Comparison of ENCODE assay signal across 1 cellular context in the genomic region with DNA sequence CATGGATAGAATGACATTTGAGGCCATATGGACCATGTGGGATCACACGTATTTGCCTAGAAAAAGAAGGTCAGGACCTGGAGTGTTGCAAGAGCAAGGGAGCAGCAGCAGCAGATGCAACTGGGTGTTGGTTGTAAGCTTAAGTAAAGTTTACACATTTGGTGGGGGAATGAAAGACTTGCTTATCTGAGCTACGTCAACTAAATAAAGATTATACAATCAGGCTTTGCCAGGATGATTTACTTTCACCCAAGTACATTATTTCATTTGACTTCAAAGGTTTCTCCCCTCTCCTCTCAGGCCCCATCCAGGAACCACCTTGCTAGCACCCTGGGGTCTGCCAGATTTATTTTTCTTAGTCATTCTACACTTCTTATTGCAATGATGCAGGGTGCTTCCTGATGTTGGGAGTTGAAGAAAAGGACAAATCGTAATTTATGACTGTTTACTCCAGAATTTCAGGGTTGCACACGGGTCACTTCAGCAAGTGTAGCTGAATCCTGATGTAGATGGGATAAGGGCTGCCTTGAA.
TF ChIP-seq lines count a peak whose summit lies in the region.

No MANE protein-coding gene starts in this region.

TF ChIP-seq in HepG2, 621 proteins besides CTCF, POLR2A, EP300 and RAD21 (continued from another document):
- TF ChIP-seq, protein P1, sequence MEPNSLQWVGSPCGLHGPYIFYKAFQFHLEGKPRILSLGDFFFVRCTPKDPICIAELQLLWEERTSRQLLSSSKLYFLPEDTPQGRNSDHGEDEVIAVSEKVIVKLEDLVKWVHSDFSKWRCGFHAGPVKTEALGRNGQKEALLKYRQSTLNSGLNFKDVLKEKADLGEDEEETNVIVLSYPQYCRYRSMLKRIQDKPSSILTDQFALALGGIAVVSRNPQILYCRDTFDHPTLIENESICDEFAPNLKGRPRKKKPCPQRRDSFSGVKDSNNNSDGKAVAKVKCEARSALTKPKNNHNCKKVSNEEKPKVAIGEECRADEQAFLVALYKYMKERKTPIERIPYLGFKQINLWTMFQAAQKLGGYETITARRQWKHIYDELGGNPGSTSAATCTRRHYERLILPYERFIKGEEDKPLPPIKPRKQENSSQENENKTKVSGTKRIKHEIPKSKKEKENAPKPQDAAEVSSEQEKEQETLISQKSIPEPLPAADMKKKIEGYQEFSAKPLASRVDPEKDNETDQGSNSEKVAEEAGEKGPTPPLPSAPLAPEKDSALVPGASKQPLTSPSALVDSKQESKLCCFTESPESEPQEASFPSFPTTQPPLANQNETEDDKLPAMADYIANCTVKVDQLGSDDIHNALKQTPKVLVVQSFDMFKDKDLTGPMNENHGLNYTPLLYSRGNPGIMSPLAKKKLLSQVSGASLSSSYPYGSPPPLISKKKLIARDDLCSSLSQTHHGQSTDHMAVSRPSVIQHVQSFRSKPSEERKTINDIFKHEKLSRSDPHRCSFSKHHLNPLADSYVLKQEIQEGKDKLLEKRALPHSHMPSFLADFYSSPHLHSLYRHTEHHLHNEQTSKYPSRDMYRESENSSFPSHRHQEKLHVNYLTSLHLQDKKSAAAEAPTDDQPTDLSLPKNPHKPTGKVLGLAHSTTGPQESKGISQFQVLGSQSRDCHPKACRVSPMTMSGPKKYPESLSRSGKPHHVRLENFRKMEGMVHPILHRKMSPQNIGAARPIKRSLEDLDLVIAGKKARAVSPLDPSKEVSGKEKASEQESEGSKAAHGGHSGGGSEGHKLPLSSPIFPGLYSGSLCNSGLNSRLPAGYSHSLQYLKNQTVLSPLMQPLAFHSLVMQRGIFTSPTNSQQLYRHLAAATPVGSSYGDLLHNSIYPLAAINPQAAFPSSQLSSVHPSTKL (CRISPR knock-in tag; IDR thresholded peaks at IDR 0.05): peak; percentile 49
- TF ChIP-seq, protein P2, sequence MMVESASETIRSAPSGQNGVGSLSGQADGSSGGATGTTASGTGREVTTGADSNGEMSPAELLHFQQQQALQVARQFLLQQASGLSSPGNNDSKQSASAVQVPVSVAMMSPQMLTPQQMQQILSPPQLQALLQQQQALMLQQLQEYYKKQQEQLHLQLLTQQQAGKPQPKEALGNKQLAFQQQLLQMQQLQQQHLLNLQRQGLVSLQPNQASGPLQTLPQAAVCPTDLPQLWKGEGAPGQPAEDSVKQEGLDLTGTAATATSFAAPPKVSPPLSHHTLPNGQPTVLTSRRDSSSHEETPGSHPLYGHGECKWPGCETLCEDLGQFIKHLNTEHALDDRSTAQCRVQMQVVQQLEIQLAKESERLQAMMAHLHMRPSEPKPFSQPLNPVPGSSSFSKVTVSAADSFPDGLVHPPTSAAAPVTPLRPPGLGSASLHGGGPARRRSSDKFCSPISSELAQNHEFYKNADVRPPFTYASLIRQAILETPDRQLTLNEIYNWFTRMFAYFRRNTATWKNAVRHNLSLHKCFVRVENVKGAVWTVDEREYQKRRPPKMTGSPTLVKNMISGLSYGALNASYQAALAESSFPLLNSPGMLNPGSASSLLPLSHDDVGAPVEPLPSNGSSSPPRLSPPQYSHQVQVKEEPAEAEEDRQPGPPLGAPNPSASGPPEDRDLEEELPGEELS (CRISPR knock-in tag; IDR thresholded peaks at IDR 0.05): peak; percentile 32; the same call in 1 of the 2 replicates
- TF ChIP-seq ZNF660 (CRISPR knock-in tag; IDR thresholded peaks at IDR 0.05; ENCODE audit: borderline replicate concordance, low read depth): no peak
- no peak for TF ChIP-seq GABPB1 (CRISPR knock-in tag; IDR thresholded peaks at IDR 0.05)
- TF ChIP-seq CEBPG (CRISPR knock-in tag; IDR thresholded peaks at IDR 0.05): peak; percentile 38; the same call in 1 of the 2 replicates
- TF ChIP-seq FOXJ3 (CRISPR knock-in tag; IDR thresholded peaks at IDR 0.05; ENCODE audit: borderline replicate concordance): no peak
TF ChIP-seq in HepG2: peak in this region for 12.
